In the genomic region with DNA sequence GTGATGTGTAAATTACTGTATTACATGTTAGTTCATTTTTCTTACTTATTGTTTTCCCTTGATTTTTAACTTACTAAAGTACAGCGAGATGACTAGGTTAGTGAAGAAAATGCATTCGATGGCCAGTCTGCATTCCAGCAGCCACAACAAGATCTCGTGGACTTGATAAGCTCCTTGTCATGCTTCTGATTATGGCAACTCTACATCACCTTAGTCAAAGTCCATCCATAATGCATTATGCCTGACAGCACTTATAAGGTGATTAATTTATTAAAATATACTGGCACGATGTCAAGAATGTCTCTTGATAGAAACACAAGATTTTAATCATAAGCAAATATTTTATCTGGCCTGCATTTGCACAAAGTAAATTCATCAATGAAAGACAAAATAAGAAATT, we compare ENCODE assay signal across 37 cellular contexts.
DNase-seq lines count a peak whose midpoint lies in the region; ATAC-seq, FAIRE-seq and TF ChIP-seq lines count a peak whose summit lies in the region.
"Had no signal": no experiment of that assay in that cellular context is flagged by ENCODE, and none has a peak within 500 bp of the region (broad histone marks: within the 10 kb centered on the region; RNA-seq: fewer than 3 reads in every experiment).

No MANE protein-coding gene starts in this region.

- H3K4me2 ChIP-seq in hepatocyte: no peak overlapping the region
- H3K4me2 ChIP-seq: PC-9 had no signal

- 57% methylated on average over 4 of the region's 4 CpGs for WGBS in hepatocyte (ENCODE audit: low lambda C conversion rate, missing lambda C conversion rate)
- WGBS in pancreas, 2 donors: 12 to 16% methylated on average over 4 of the region's 4 CpGs

- FAIRE-seq in pancreas (lab: Jason Lieb, UNC): no peak
- FAIRE-seq: D721Med, GM18507, H54 had no signal

- peak overlapping the region; percentile 28 for H3K27ac ChIP-seq in hepatocyte
- peak overlapping the region in 1 of 4 donors; percentile 48 for H3K27ac ChIP-seq in pancreas
- H3K27ac ChIP-seq: esophagus squamous epithelium, heart right ventricle, ovary, PC-9, right atrium auricular region, spleen, VCaP had no signal

- H3K4me3 Mint-ChIP-seq in immature natural killer cell: no peak overlapping the region
- H3K4me3 Mint-ChIP-seq: activated CD4-positive, alpha-beta T cell treated with anti-CD3 and anti-CD28 coated beads, Interleukin-2, amount 10 ng/mL, durations not matched to agents 7 days and 5 days; activated naive CD8-positive, alpha-beta T cell treated with anti-CD3 and anti-CD28 coated beads for 36 hours; CD4-positive, CD25-positive, alpha-beta regulatory T cell; memory B cell; neural crest cell; stimulated activated naive CD8-positive, alpha-beta T cell treated with anti-CD3 and anti-CD28 coated beads, Interleukin-15, Interleukin-2, amounts not matched to agents 100 ng/mL and 50 ng/mL, for 24 hours had no signal

- H3K36me3 ChIP-seq in hepatocyte (replicated peaks; ENCODE audit: insufficient read depth, low read depth) (no peaks in the 10 kb centered on the region), pancreas (no peaks in the 10 kb centered on the region)
- H3K36me3 ChIP-seq: esophagus squamous epithelium, heart right ventricle, ovary, right atrium auricular region, spleen had no signal

- H3K9me2 ChIP-seq in hepatocyte (replicated peaks; ENCODE audit: insufficient read depth): no peaks in the 10 kb centered on the region

- peak; percentile 86 for ATAC-seq in SK-N-SH treated with all-trans-retinoic acid at 6 μM for 48 hours
- ATAC-seq in pancreas: peak in 3 of 4 donors; percentile 29 to 55 (median 52)
- ATAC-seq in GM18909 (IDR thresholded peaks at IDR 0.05; ENCODE audit: poor library complexity, unreplicated experiment): no peak
- ATAC-seq: heart right ventricle had no signal

- H3K9me3 ChIP-seq in hepatocyte (ENCODE audit: low read depth): no peaks in the 10 kb centered on the region
- H3K9me3 ChIP-seq in pancreas: no peaks in the 10 kb centered on the region
- H3K9me3 ChIP-seq: esophagus squamous epithelium, heart right ventricle, ovary, right atrium auricular region, spleen had no signal

- H3K9me3 Mint-ChIP-seq in immature natural killer cell: no peaks in the 10 kb centered on the region
- H3K9me3 Mint-ChIP-seq: activated CD4-positive, alpha-beta T cell treated with anti-CD3 and anti-CD28 coated beads, Interleukin-2, amount 10 ng/mL, durations not matched to agents 7 days and 5 days; activated naive CD8-positive, alpha-beta T cell treated with anti-CD3 and anti-CD28 coated beads for 36 hours; CD4-positive, CD25-positive, alpha-beta regulatory T cell; memory B cell; neural crest cell; stimulated activated naive CD8-positive, alpha-beta T cell treated with anti-CD3 and anti-CD28 coated beads, Interleukin-15, Interleukin-2, amounts not matched to agents 100 ng/mL and 50 ng/mL, for 24 hours had no signal

- no peaks in the 10 kb centered on the region for H3K4me1 Mint-ChIP-seq in immature natural killer cell
- H3K4me1 Mint-ChIP-seq: memory B cell, neural crest cell had no signal

- no peak overlapping the region for H3K4me3 ChIP-seq in hepatocyte
- no peak overlapping the region for H3K4me3 ChIP-seq in pancreas
- H3K4me3 ChIP-seq: esophagus squamous epithelium, heart right ventricle, ovary, PC-9, right atrium auricular region, spleen had no signal

- H2AFZ ChIP-seq in hepatocyte: no peak overlapping the region
- H2AFZ ChIP-seq: PC-9 had no signal

- H3K27me3 ChIP-seq in hepatocyte: no peaks in the 10 kb centered on the region
- no peaks in the 10 kb centered on the region for H3K27me3 ChIP-seq in pancreas
- H3K27me3 ChIP-seq: esophagus squamous epithelium, heart right ventricle, ovary, right atrium auricular region, spleen had no signal

- H3K4me1 ChIP-seq in hepatocyte (ENCODE audit: insufficient read depth): peaks cover 28% of the 10 kb centered on the region
- H3K4me1 ChIP-seq in pancreas: peaks cover 34 to 76% (median 72%) of the 10 kb centered on the region in 3 donors

- peaks cover 8% of the 10 kb centered on the region for H4K20me1 ChIP-seq in hepatocyte (ENCODE audit: insufficient read depth, poor library complexity, severe bottlenecking)

- no peak overlapping the region for H3K27ac Mint-ChIP-seq in immature natural killer cell
- H3K27ac Mint-ChIP-seq: activated CD4-positive, alpha-beta T cell treated with anti-CD3 and anti-CD28 coated beads, Interleukin-2, amount 10 ng/mL, durations not matched to agents 7 days and 5 days; activated naive CD8-positive, alpha-beta T cell treated with anti-CD3 and anti-CD28 coated beads for 36 hours; CD4-positive, CD25-positive, alpha-beta regulatory T cell; memory B cell; stimulated activated naive CD8-positive, alpha-beta T cell treated with anti-CD3 and anti-CD28 coated beads, Interleukin-15, Interleukin-2, amounts not matched to agents 100 ng/mL and 50 ng/mL, for 24 hours had no signal

- peaks cover 0 to 3% (median 0%) of the 10 kb centered on the region in 3 donors for H3K27me3 Mint-ChIP-seq in immature natural killer cell (ENCODE audit: low read depth in 3 of 3)
- H3K27me3 Mint-ChIP-seq: activated naive CD8-positive, alpha-beta T cell treated with anti-CD3 and anti-CD28 coated beads for 36 hours; CD4-positive, CD25-positive, alpha-beta regulatory T cell; stimulated activated naive CD8-positive, alpha-beta T cell treated with anti-CD3 and anti-CD28 coated beads, Interleukin-15, Interleukin-2, amounts not matched to agents 100 ng/mL and 50 ng/mL, for 24 hours had no signal

- peak; percentile 14 for DNase-seq in EH (ENCODE audit: low read depth)
- DNase-seq in hepatocyte (ENCODE audit: low spot score): no peak
- no peak for DNase-seq in pancreas
- no peak for DNase-seq in NCI-H1092 (lab: John Stamatoyannopoulos, UW)
- DNase-seq in COLO829 (ENCODE audit: low spot score): no peak
- no peak for DNase-seq in immature natural killer cell
- DNase-seq: activated CD4-positive, alpha-beta T cell treated with anti-CD3 and anti-CD28 coated beads, Interleukin-2, amount 10 ng/mL, durations not matched to agents 7 days and 5 days; activated effector memory CD4-positive, alpha-beta T cell treated with Interleukin-2 at 50 U/mL for 16 hours; activated naive CD8-positive, alpha-beta T cell treated with anti-CD3 and anti-CD28 coated beads for 36 hours; AML-193; aorta; CD4-positive, CD25-positive, alpha-beta regulatory T cell; cerebellar nuclear complex; EL; esophagus squamous epithelium; foreskin melanocyte; heart right ventricle; NCI-H1105; NCI-H187; NCI-H524; ovary; Right ventricle myocardium superior; spleen; stimulated activated CD4-positive, alpha-beta T cell treated with anti-CD3 and anti-CD28 coated beads, Interleukin-2, amount 100 ng/mL, for 24 hours; stimulated activated CD8-positive, alpha-beta memory T cell treated with anti-CD3 and anti-CD28 coated beads, Interleukin-4, amount 100 ng/mL, for 48 hours; T-helper 9 cell had no signal

- intact Hi-C loops in pancreas (cut with DNase I): no loop called here

- H3K36me3 Mint-ChIP-seq in immature natural killer cell: no peaks in the 10 kb centered on the region
- H3K36me3 Mint-ChIP-seq: activated naive CD8-positive, alpha-beta T cell treated with anti-CD3 and anti-CD28 coated beads for 36 hours; memory B cell had no signal

- peaks cover 83% of the 10 kb centered on the region for H3K79me2 ChIP-seq in hepatocyte

- TF ChIP-seq CTCF in hepatocyte (IDR thresholded peaks at IDR 0.05; ENCODE audit: poor library complexity) (no peak), pancreas (IDR thresholded peaks at IDR 0.05) (no peak)

TF ChIP-seq in SK-N-SH treated with all-trans-retinoic acid at 6 μM for 48 hours, 23 proteins besides CTCF, POLR2A, EP300 and RAD21 (continues in another document):
- TF ChIP-seq ZNF565 (CRISPR knock-in tag; conservative IDR thresholded peaks at IDR 0.05; ENCODE audit: low read depth) (no peak), TCF4 (CRISPR knock-in tag; IDR thresholded peaks at IDR 0.05; ENCODE audit: borderline replicate concordance) (no peak), GLIS3 (CRISPR knock-in tag; IDR thresholded peaks at IDR 0.05) (no peak), ISL1 (CRISPR knock-in tag; IDR thresholded peaks at IDR 0.05) (peak; percentile 96), OSR1 (CRISPR knock-in tag; IDR thresholded peaks at IDR 0.05) (no peak), TOX (CRISPR knock-in tag; IDR thresholded peaks at IDR 0.05; ENCODE audit: borderline replicate concordance) (no peak), ZFP3 (CRISPR knock-in tag; IDR thresholded peaks at IDR 0.05) (no peak), BACH2 (CRISPR knock-in tag; IDR thresholded peaks at IDR 0.05; ENCODE audit: borderline replicate concordance) (no peak)
- TF ChIP-seq, protein P1, sequence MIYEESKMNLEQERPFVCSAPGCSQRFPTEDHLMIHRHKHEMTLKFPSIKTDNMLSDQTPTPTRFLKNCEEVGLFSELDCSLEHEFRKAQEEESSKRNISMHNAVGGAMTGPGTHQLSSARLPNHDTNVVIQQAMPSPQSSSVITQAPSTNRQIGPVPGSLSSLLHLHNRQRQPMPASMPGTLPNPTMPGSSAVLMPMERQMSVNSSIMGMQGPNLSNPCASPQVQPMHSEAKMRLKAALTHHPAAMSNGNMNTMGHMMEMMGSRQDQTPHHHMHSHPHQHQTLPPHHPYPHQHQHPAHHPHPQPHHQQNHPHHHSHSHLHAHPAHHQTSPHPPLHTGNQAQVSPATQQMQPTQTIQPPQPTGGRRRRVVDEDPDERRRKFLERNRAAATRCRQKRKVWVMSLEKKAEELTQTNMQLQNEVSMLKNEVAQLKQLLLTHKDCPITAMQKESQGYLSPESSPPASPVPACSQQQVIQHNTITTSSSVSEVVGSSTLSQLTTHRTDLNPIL (CRISPR knock-in tag; IDR thresholded peaks at IDR 0.05; ENCODE audit: low read depth): peak; percentile 68; the same call in 1 of the 2 replicates
- TF ChIP-seq, protein P2, sequence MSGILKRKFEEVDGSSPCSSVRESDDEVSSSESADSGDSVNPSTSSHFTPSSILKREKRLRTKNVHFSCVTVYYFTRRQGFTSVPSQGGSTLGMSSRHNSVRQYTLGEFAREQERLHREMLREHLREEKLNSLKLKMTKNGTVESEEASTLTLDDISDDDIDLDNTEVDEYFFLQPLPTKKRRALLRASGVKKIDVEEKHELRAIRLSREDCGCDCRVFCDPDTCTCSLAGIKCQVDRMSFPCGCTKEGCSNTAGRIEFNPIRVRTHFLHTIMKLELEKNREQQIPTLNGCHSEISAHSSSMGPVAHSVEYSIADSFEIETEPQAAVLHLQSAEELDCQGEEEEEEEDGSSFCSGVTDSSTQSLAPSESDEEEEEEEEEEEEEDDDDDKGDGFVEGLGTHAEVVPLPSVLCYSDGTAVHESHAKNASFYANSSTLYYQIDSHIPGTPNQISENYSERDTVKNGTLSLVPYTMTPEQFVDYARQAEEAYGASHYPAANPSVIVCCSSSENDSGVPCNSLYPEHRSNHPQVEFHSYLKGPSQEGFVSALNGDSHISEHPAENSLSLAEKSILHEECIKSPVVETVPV (CRISPR knock-in tag; IDR thresholded peaks at IDR 0.05): no peak
